Comparison of ENCODE assay signal across 14 cellular contexts in the genomic region with DNA sequence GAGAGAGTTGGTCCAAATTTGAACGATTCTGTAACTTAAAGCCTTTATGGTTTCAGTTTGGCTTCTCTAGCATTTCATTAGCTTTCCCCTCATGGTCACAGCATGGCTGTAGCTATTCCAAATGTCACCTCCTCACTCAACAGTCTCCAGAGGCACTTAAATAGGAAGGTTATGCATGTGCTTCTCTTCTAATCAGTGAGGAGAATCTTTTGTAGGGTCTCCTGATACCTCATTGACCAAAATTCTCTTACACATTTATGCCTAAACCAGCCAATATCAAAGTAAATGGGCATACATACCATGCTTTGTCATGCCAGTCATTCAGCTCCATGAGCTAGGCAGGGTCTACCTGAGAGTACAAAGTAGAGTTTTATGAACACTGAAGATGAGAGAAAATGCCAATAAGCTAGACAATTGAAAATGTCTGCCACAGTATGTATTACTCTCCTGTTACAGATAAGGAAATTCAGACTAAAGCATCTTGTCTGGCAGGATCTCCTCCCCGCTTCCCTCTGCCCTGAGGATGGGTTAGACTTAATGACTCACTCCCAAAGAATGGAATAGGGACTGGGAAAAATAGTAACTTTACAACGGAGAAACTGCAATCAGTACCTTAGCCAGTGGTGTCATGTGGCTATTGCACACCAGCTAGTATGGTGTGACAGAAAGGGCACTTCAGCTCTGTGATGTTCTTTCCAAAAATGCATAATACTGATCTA. TPM values are rescaled to one million over a fixed set of nuclear protein-coding genes. Genes with fewer than 3 reads are reported as not detected.
A peak's percentile ranks its signal among the peaks of the same experiment; 100 is the strongest.
DNase-seq lines count a peak whose midpoint lies in the region; FAIRE-seq and TF ChIP-seq lines count a peak whose summit lies in the region.
"Had no signal": no experiment of that assay in that cellular context is flagged by ENCODE, and none has a peak within 500 bp of the region (broad histone marks: within the 10 kb centered on the region; RNA-seq: fewer than 3 reads in every experiment).

No MANE protein-coding gene starts in this region.

- FAIRE-seq in D721Med (lab: Jason Lieb, UNC) = no peak

- no peak overlapping the region for H3K4me3 ChIP-seq in breast epithelium
- H3K4me3 ChIP-seq in BE2C (ENCODE audit: low read depth, low read length) = no peak overlapping the region
- H3K4me3 ChIP-seq: colonic mucosa had no signal

- H3K27ac Mint-ChIP-seq in activated naive CD4-positive, alpha-beta T cell treated with anti-CD3 and anti-CD28 coated beads for 36 hours = no peak overlapping the region

- H3K27me3 Mint-ChIP-seq in activated naive CD4-positive, alpha-beta T cell treated with anti-CD3 and anti-CD28 coated beads for 36 hours (ENCODE audit: low read depth) = peaks cover 2% of the 10 kb centered on the region

- H3K36me3 ChIP-seq in breast epithelium (no peaks in the 10 kb centered on the region), BE2C (no peaks in the 10 kb centered on the region)
- H3K36me3 ChIP-seq: colonic mucosa had no signal

- TF ChIP-seq CTCF in breast epithelium (IDR thresholded peaks at IDR 0.05) (no peak), D721Med (IDR thresholded peaks at IDR 0.05; ENCODE audit: insufficient read depth, missing control alignments) (no peak), BE2C (IDR thresholded peaks at IDR 0.05; ENCODE audit: low read depth, low read length) (no peak)

- no peak for TF ChIP-seq POLR2A in breast epithelium (IDR thresholded peaks at IDR 0.05)

- DNase-seq in A172 (ENCODE audit: low spot score) (peak; percentile 95), HT1080 (ENCODE audit: low read depth) (peak; percentile 93), breast epithelium (ENCODE audit: low spot score in 2 of 2) (no peak), kidney tubule cell (ENCODE audit: low spot score) (peak; percentile 92), D721Med (ENCODE audit: insufficient read length, low spot score) (no peak), BE2C (no peak), hippocampal formation (lab: John Stamatoyannopoulos, UW) (no peak)
- DNase-seq in activated naive CD4-positive, alpha-beta T cell treated with anti-CD3 and anti-CD28 coated beads for 36 hours = no peak
- DNase-seq: activated CD4-positive, alpha-beta T cell treated with anti-CD3 and anti-CD28 coated beads for 1 hour; head of caudate nucleus; midbrain; SIG-M5 had no signal

- CTCF ChIA-PET in activated naive CD4-positive, alpha-beta T cell treated with anti-CD3 and anti-CD28 coated beads for 36 hours (lab: Charles Lee) = no interaction called here

- peak overlapping the region; percentile 67 to 84 for H3K27ac ChIP-seq in breast epithelium

- no peaks in the 10 kb centered on the region for H3K36me3 Mint-ChIP-seq in activated naive CD4-positive, alpha-beta T cell treated with anti-CD3 and anti-CD28 coated beads for 36 hours (ENCODE audit: low read depth)

- H3K4me1 Mint-ChIP-seq in activated naive CD4-positive, alpha-beta T cell treated with anti-CD3 and anti-CD28 coated beads for 36 hours (ENCODE audit: low read depth) = no peaks in the 10 kb centered on the region

- peaks cover 0 to 21% of the 10 kb centered on the region in 2 donors for H3K4me1 ChIP-seq in breast epithelium
- H3K4me1 ChIP-seq in BE2C = no peaks in the 10 kb centered on the region
- H3K4me1 ChIP-seq: colonic mucosa had no signal

- H3K9me3 Mint-ChIP-seq in activated naive CD4-positive, alpha-beta T cell treated with anti-CD3 and anti-CD28 coated beads for 36 hours = no peaks in the 10 kb centered on the region

- H3K27me3 ChIP-seq in breast epithelium (no peaks in the 10 kb centered on the region), BE2C (no peaks in the 10 kb centered on the region)
- H3K27me3 ChIP-seq: colonic mucosa had no signal

- H3K9me3 ChIP-seq in breast epithelium = no peaks in the 10 kb centered on the region
- H3K9me3 ChIP-seq in BE2C = no peaks in the 10 kb centered on the region
- H3K9me3 ChIP-seq: colonic mucosa had no signal

- no peak overlapping the region for H3K4me3 Mint-ChIP-seq in activated naive CD4-positive, alpha-beta T cell treated with anti-CD3 and anti-CD28 coated beads for 36 hours

- intact Hi-C loops in breast epithelium (cut with DNase I; ENCODE audit: low total_unique reads) = no loop called here
- intact Hi-C loops in activated naive CD4-positive, alpha-beta T cell treated with anti-CD3 and anti-CD28 coated beads for 36 hours (cut with micrococcal nuclease) = no loop called here

RNA-seq across cellular contexts. Expression of a gene that starts 15.4 kb away (rescaled TPM):
- 51.7 and 55.3 TPM in 2 replicates for total RNA-seq in A172 (2014; rRNA removed; shearing (Covaris generic))
- total RNA-seq in HT1080 (2014; rRNA removed; shearing (Covaris generic)) = 25.1 and 30.0 TPM in 2 replicates
- polyA plus RNA-seq in HT1080 (2015; cell fraction: cytosol; rRNA removed) = 47.8 and 65.7 TPM in 2 replicates
- 94.6 and 103 TPM in 2 replicates for polyA plus RNA-seq in HT1080 (2015; cell fraction: nucleus; rRNA removed)
- 100 to 1,000 TPM in 1 of 3 donors, 10 to 100 TPM in 2; 14.1 to 125 (median 61.3) TPM for total RNA-seq in breast epithelium
- polyA plus RNA-seq in BE2C (2012; ENCODE audit: insufficient read depth, insufficient read length, low read depth) = not detected
- under 1 TPM; 0.45 to 0.49 TPM for total RNA-seq in activated naive CD4-positive, alpha-beta T cell treated with anti-CD3 and anti-CD28 coated beads for 36 hours
- total RNA-seq: A673 had no signal

Comparison
In these comparisons a context has a peak if more than half of its experiments do, and no peak if none do; other contexts are left out.
1. DNase-seq: peak in A172 (single experiment), HT1080 (single experiment) and kidney tubule cell (single experiment); none in breast epithelium (0 of 2), D721Med (single experiment), BE2C (single experiment), activated naive CD4-positive, alpha-beta T cell treated with anti-CD3 and anti-CD28 coated beads for 36 hours (single experiment) and hippocampal formation (0 of 2).
2. RNA of a gene that starts 15.4 kb away (total RNA-seq): 14.1 to 125 TPM in breast epithelium, 51.7 to 55.3 TPM in A172 and 25.1 to 30.0 TPM in HT1080; 0.45 to 0.49 TPM in activated naive CD4-positive, alpha-beta T cell treated with anti-CD3 and anti-CD28 coated beads for 36 hours; every median in the first group is over 10 times any median in the second.